20 cellular contexts compared by ENCODE assay signal in the genomic region with DNA sequence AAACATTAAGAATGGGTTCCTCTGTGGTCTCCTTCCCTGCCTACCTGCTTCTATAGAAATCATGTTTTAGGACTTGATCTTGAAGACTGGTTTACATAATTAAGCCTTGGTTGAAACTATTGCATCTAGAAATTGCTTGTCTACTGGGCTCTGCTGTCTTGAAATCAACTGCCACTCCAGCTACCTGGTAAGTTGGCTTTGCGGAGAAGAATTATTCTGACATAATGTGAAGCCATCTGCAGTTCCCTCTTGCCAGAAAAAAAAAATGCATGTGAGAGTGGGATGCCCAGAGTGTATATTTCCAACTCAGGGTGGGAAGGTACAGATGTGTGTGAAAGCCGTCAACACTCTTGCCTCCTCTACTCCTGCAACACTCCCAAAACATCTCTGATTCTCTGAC. TPM values are rescaled to one million over a fixed set of nuclear protein-coding genes. Genes with fewer than 3 reads are reported as not detected.
DNase-seq lines count a peak whose midpoint lies in the region; ATAC-seq and TF ChIP-seq lines count a peak whose summit lies in the region.
"Had no signal": no experiment of that assay in that cellular context is flagged by ENCODE, and none has a peak within 500 bp of the region (broad histone marks: within the 10 kb centered on the region; RNA-seq: fewer than 3 reads in every experiment).

No MANE protein-coding gene starts in this region.

- peak; percentile 92 for DNase-seq in G401 (ENCODE audit: low spot score)
- DNase-seq in NCI-H1694 (lab: John Stamatoyannopoulos, UW), result peak; percentile 54
- peak; percentile 33 for DNase-seq in NCI-H2171 (lab: John Stamatoyannopoulos, UW)
- peak; percentile 91 for DNase-seq in cerebellar cortex (ENCODE audit: low spot score)
- no peak for DNase-seq in NCI-H1092 (lab: John Stamatoyannopoulos, UW)
- no peak for DNase-seq in activated CD4-positive, alpha-beta T cell treated with anti-CD3 and anti-CD28 coated beads, Interleukin-2, amount 50 U/mL, for 4 hours
- no peak for DNase-seq in coronary artery (ENCODE audit: low spot score)
- no peak for DNase-seq in activated CD4-positive, alpha-beta T cell treated with anti-CD3 and anti-CD28 coated beads for 36 hours
- DNase-seq: 8988T; ACHN; BE2C; CD4-positive, alpha-beta memory T cell; CD4-positive, CD25-positive, alpha-beta regulatory T cell; CD8-positive, alpha-beta memory T cell; COR-L47; DMS79 treated with DMSO at 0.1 percent for 48 hours; GDM1 had no signal

- ATAC-seq in activated CD4-positive, alpha-beta T cell treated with anti-CD3 and anti-CD28 coated beads for 36 hours, result no peak
- ATAC-seq: GM12878 had no signal

- no peak overlapping the region for H3K27ac Mint-ChIP-seq in activated CD4-positive, alpha-beta T cell treated with anti-CD3 and anti-CD28 coated beads for 36 hours
- H3K27ac Mint-ChIP-seq: CD14-positive monocyte; CD4-positive, alpha-beta memory T cell; CD4-positive, CD25-positive, alpha-beta regulatory T cell; CD8-positive, alpha-beta memory T cell had no signal

- TF ChIP-seq CTCF in coronary artery (IDR thresholded peaks at IDR 0.05), result no peak

- POLR2A ChIA-PET in activated CD4-positive, alpha-beta T cell treated with anti-CD3 and anti-CD28 coated beads for 36 hours (lab: Charles Lee), result no interaction called here

- no peaks in the 10 kb centered on the region for H3K4me1 Mint-ChIP-seq in activated CD4-positive, alpha-beta T cell treated with anti-CD3 and anti-CD28 coated beads for 36 hours
- H3K4me1 Mint-ChIP-seq: CD14-positive monocyte; CD4-positive, alpha-beta memory T cell; CD4-positive, CD25-positive, alpha-beta regulatory T cell; CD8-positive, alpha-beta memory T cell had no signal

- CTCF ChIA-PET in activated CD4-positive, alpha-beta T cell treated with anti-CD3 and anti-CD28 coated beads for 36 hours (lab: Charles Lee), result interaction anchor here (0.7 kb wide), 1 partner anchor 10 kb away, joined by 3 read pairs; no protein-coding TSS in a partner anchor

- no peaks in the 10 kb centered on the region for H3K9me3 Mint-ChIP-seq in activated CD4-positive, alpha-beta T cell treated with anti-CD3 and anti-CD28 coated beads for 36 hours (ENCODE audit: low read depth)

- no peak overlapping the region for H3K27ac ChIP-seq in coronary artery
- H3K27ac ChIP-seq: BLaER1 had no signal

- in situ Hi-C loops in G401 (cut with HindIII; ENCODE audit: low sequenced_read_pairs), result no loop called here

- no peak overlapping the region for H3K4me3 Mint-ChIP-seq in activated CD4-positive, alpha-beta T cell treated with anti-CD3 and anti-CD28 coated beads for 36 hours
- H3K4me3 Mint-ChIP-seq: CD14-positive monocyte; CD4-positive, alpha-beta memory T cell; CD4-positive, CD25-positive, alpha-beta regulatory T cell; CD8-positive, alpha-beta memory T cell had no signal

- intact Hi-C loops in activated CD4-positive, alpha-beta T cell treated with anti-CD3 and anti-CD28 coated beads for 36 hours (cut with DNase I, micrococcal nuclease), result no loop called here

- peaks cover 9% of the 10 kb centered on the region for H3K27me3 Mint-ChIP-seq in activated CD4-positive, alpha-beta T cell treated with anti-CD3 and anti-CD28 coated beads for 36 hours
- H3K27me3 Mint-ChIP-seq: CD4-positive, CD25-positive, alpha-beta regulatory T cell had no signal

- H3K4me3 ChIP-seq in coronary artery, result no peak overlapping the region
- H3K4me3 ChIP-seq: BLaER1, GM12878 had no signal

- H3K36me3 Mint-ChIP-seq in activated CD4-positive, alpha-beta T cell treated with anti-CD3 and anti-CD28 coated beads for 36 hours (ENCODE audit: low read depth), result no peaks in the 10 kb centered on the region
- H3K36me3 Mint-ChIP-seq: CD14-positive monocyte; CD4-positive, alpha-beta memory T cell; CD4-positive, CD25-positive, alpha-beta regulatory T cell; CD8-positive, alpha-beta memory T cell had no signal

RNA-seq across cellular contexts. Expression of a gene that starts 27.2 kb away (rescaled TPM):
- total RNA-seq in G401 (2014; rRNA removed; shearing (Covaris generic)), result not detected in 2 replicates
- not detected for total RNA-seq in activated CD4-positive, alpha-beta T cell treated with anti-CD3 and anti-CD28 coated beads for 36 hours
- total RNA-seq: CD4-positive, alpha-beta memory T cell; CD8-positive, alpha-beta memory T cell; GM12878 had no signal

Comparison
In these comparisons a context has a peak if more than half of its experiments do, and no peak if none do; other contexts are left out.
1. DNase-seq: peak in G401 (single experiment), NCI-H1694 (single experiment), NCI-H2171 (single experiment) and cerebellar cortex (single experiment); none in NCI-H1092 (single experiment), activated CD4-positive, alpha-beta T cell treated with anti-CD3 and anti-CD28 coated beads, Interleukin-2, amount 50 U/mL, for 4 hours (0 of 2), coronary artery (single experiment) and activated CD4-positive, alpha-beta T cell treated with anti-CD3 and anti-CD28 coated beads for 36 hours (single experiment).